Comparison of ENCODE assay signal across 1 cellular context in genomic region chr11:441043-441417, GRCh38.
TF ChIP-seq lines count a peak whose summit lies in the region.

No MANE protein-coding gene starts in this region.

TF ChIP-seq in HCT116, 20 proteins besides CTCF, POLR2A, EP300 and RAD21 (continued from another document):
- TF ChIP-seq YY1 (IDR thresholded peaks at IDR 0.05; ENCODE audit: extremely low read depth, insufficient replicate concordance, low read depth, low read length): no peak
- TF ChIP-seq REST (IDR thresholded peaks at IDR 0.05; ENCODE audit: low read depth): no peak
- no peak for TF ChIP-seq EZH2phosphoT487 (IDR thresholded peaks at IDR 0.05; ENCODE audit: borderline replicate concordance)
- TF ChIP-seq EGR1 (IDR thresholded peaks at IDR 0.05; ENCODE audit: low read depth): no peak
- no peak for TF ChIP-seq ELF1 (IDR thresholded peaks at IDR 0.05; ENCODE audit: borderline replicate concordance, low read depth)
- no peak for TF ChIP-seq SIN3A (IDR thresholded peaks at IDR 0.05; ENCODE audit: low read depth)
- TF ChIP-seq ZNF274 (IDR thresholded peaks at IDR 0.05; ENCODE audit: low read depth, low read length): no peak
- no peak for TF ChIP-seq POLR2AphosphoS5 (IDR thresholded peaks at IDR 0.05; ENCODE audit: low read depth, low read length)
- TF ChIP-seq ZBTB33 (IDR thresholded peaks at IDR 0.05; ENCODE audit: extremely low read depth, insufficient replicate concordance, low read length): no peak
- no peak for TF ChIP-seq FOSL1 (IDR thresholded peaks at IDR 0.05; ENCODE audit: low read depth)
- TF ChIP-seq SP1 (IDR thresholded peaks at IDR 0.05; ENCODE audit: low read depth): no peak
- no peak for TF ChIP-seq TCF7L2 (IDR thresholded peaks at IDR 0.05; ENCODE audit: borderline replicate concordance, extremely low read depth, insufficient read depth, insufficient read length)
- TF ChIP-seq ATF3 (IDR thresholded peaks at IDR 0.05): no peak
- TF ChIP-seq EZH2 (IDR thresholded peaks at IDR 0.05): no peak
- TF ChIP-seq CBX3 (IDR thresholded peaks at IDR 0.05; ENCODE audit: low read depth): no peak
